2 cellular contexts compared by ENCODE assay signal in the genomic region with DNA sequence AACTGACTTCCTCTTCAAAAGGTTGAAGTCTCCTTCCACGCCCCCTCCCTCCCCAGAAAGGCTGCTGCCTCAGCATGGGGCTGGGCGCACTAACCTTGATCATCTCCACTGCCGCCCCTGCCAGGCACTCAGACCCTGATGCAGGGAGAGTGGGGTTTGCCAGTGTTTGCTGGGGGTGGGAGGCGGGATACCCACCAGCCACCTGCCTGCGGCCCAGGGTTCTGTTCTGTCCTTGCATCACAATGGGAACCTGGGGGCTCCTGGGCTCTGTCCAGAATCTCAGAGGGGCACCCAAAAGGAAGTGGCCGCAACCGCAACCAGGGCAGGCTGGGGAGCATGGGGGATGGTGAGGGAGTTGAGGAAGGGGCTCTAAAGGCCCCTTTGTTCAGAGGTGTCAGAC.
TF ChIP-seq lines count a peak whose summit lies in the region.

No MANE protein-coding gene starts in this region.

TF ChIP-seq in H1, 55 proteins besides CTCF, POLR2A, EP300 and RAD21:
- no peak for TF ChIP-seq POLR2AphosphoS5 (IDR thresholded peaks at IDR 0.05; ENCODE audit: low read depth, low read length)
- no peak for TF ChIP-seq TCF12 (IDR thresholded peaks at IDR 0.05; ENCODE audit: low read depth, low read length)
- TF ChIP-seq GTF2F1 (IDR thresholded peaks at IDR 0.05; ENCODE audit: borderline replicate concordance, low read depth, low read length) = no peak
- TF ChIP-seq, protein P1, sequence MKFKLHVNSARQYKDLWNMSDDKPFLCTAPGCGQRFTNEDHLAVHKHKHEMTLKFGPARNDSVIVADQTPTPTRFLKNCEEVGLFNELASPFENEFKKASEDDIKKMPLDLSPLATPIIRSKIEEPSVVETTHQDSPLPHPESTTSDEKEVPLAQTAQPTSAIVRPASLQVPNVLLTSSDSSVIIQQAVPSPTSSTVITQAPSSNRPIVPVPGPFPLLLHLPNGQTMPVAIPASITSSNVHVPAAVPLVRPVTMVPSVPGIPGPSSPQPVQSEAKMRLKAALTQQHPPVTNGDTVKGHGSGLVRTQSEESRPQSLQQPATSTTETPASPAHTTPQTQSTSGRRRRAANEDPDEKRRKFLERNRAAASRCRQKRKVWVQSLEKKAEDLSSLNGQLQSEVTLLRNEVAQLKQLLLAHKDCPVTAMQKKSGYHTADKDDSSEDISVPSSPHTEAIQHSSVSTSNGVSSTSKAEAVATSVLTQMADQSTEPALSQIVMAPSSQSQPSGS (IDR thresholded peaks at IDR 0.05; ENCODE audit: low read length) = no peak

TF ChIP-seq in HEK293T, 16 proteins besides CTCF, POLR2A, EP300 and RAD21:
- TF ChIP-seq, protein P2, sequence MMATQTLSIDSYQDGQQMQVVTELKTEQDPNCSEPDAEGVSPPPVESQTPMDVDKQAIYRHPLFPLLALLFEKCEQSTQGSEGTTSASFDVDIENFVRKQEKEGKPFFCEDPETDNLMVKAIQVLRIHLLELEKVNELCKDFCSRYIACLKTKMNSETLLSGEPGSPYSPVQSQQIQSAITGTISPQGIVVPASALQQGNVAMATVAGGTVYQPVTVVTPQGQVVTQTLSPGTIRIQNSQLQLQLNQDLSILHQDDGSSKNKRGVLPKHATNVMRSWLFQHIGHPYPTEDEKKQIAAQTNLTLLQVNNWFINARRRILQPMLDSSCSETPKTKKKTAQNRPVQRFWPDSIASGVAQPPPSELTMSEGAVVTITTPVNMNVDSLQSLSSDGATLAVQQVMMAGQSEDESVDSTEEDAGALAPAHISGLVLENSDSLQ (IDR thresholded peaks at IDR 0.05) = no peak
- TF ChIP-seq CTBP1 (IDR thresholded peaks at IDR 0.05; ENCODE audit: borderline replicate concordance) (no peak), ZNF384 (IDR thresholded peaks at IDR 0.05) (no peak), HDGF (IDR thresholded peaks at IDR 0.05; ENCODE audit: borderline replicate concordance) (no peak), BHLHE40 (IDR thresholded peaks at IDR 0.05; ENCODE audit: borderline replicate concordance) (no peak), ELF4 (IDR thresholded peaks at IDR 0.05) (no peak), SP1 (IDR thresholded peaks at IDR 0.05) (no peak), L3MBTL2 (conservative IDR thresholded peaks at IDR 0.05) (no peak), FOXA1 (IDR thresholded peaks at IDR 0.05) (no peak), TARDBP (IDR thresholded peaks at IDR 0.05) (no peak), FOXK2 (IDR thresholded peaks at IDR 0.05) (no peak), SUZ12 (IDR thresholded peaks at IDR 0.05) (no peak), FOXM1 (IDR thresholded peaks at IDR 0.05; ENCODE audit: borderline replicate concordance) (no peak), LEF1 (IDR thresholded peaks at IDR 0.05; ENCODE audit: borderline replicate concordance) (no peak)
TF ChIP-seq in HEK293T: peak in this region for 0.
